27 cellular contexts compared by ENCODE assay signal in genomic region chr3:112689385-112689784, GRCh38. TPM values are rescaled to one million over a fixed set of nuclear protein-coding genes. Genes with fewer than 3 reads are reported as not detected.
DNase-seq lines count a peak whose midpoint lies in the region; ATAC-seq and TF ChIP-seq lines count a peak whose summit lies in the region.
"Had no signal": no experiment of that assay in that cellular context is flagged by ENCODE, and none has a peak within 500 bp of the region (broad histone marks: within the 10 kb centered on the region; RNA-seq: fewer than 3 reads in every experiment).

No MANE protein-coding gene starts in this region.

- H3K4me2 ChIP-seq in GM23338: no peak overlapping the region
- H3K4me2 ChIP-seq in neural progenitor cell: no peak overlapping the region

- H3K36me3 Mint-ChIP-seq in CD4-positive, CD25-positive, alpha-beta regulatory T cell: no peaks in the 10 kb centered on the region
- peaks cover 10% of the 10 kb centered on the region; the same call in 2 of the 3 replicates for H3K36me3 Mint-ChIP-seq in GM23338 (ENCODE audit: low read depth)
- no peaks in the 10 kb centered on the region for H3K36me3 Mint-ChIP-seq in activated B cell treated with CpG ODN at 0.5 μM for 24 hours (ENCODE audit: low read depth)
- peaks cover 5% of the 10 kb centered on the region for H3K36me3 Mint-ChIP-seq in neural progenitor cell
- no peaks in the 10 kb centered on the region for H3K36me3 Mint-ChIP-seq in CD4-positive, alpha-beta T cell (ENCODE audit: low read depth)
- H3K36me3 Mint-ChIP-seq: type B pancreatic cell had no signal

- H3K27me3 Mint-ChIP-seq in CD4-positive, CD25-positive, alpha-beta regulatory T cell: peaks cover 5% of the 10 kb centered on the region
- H3K27me3 Mint-ChIP-seq in GM23338 (ENCODE audit: insufficient read depth, low read depth, poor library complexity) (peaks cover 9% of the 10 kb centered on the region), activated B cell treated with CpG ODN at 0.5 μM for 24 hours (no peaks in the 10 kb centered on the region), neural progenitor cell (ENCODE audit: insufficient read depth, low read depth) (no peaks in the 10 kb centered on the region)
- no peaks in the 10 kb centered on the region for H3K27me3 Mint-ChIP-seq in CD4-positive, alpha-beta T cell
- H3K27me3 Mint-ChIP-seq: type B pancreatic cell had no signal

- H3K79me2 ChIP-seq in GM23338 (replicated peaks; ENCODE audit: insufficient read depth): no peaks in the 10 kb centered on the region
- H3K79me2 ChIP-seq in neural progenitor cell (ENCODE audit: low read depth): no peaks in the 10 kb centered on the region

- H2AFZ ChIP-seq in GM23338: peak overlapping the region; percentile 86; the same call in 1 of the 2 replicates
- H2AFZ ChIP-seq in neural progenitor cell (replicated peaks): no peak overlapping the region

- H3K27ac ChIP-seq in CD4-positive, CD25-positive, alpha-beta regulatory T cell (ENCODE audit: insufficient read depth, low read length, poor library complexity, severe bottlenecking): no peak overlapping the region
- 0 out of 2 replicates have a peak overlapping the region, but pooled peaks have one; percentile 3 for H3K27ac ChIP-seq in GM23338 (ENCODE audit: low read depth)
- H3K27ac ChIP-seq in neural progenitor cell: peak overlapping the region; percentile 57
- H3K27ac ChIP-seq in CD4-positive, alpha-beta T cell (ENCODE audit: low read depth, low read length): no peak overlapping the region
- H3K27ac ChIP-seq: dorsolateral prefrontal cortex, prostate gland had no signal

- TF ChIP-seq CTCF in GM23338 (conservative IDR thresholded peaks at IDR 0.05; ENCODE audit: low read depth in 2 of 2): no peak
- no peak for TF ChIP-seq CTCF in activated B cell treated with CpG ODN at 0.5 μM for 24 hours (IDR thresholded peaks at IDR 0.05)
- TF ChIP-seq CTCF in neural progenitor cell (IDR thresholded peaks at IDR 0.05): no peak
- no peak for TF ChIP-seq CTCF in CD4-positive, alpha-beta T cell (IDR thresholded peaks at IDR 0.05)

- ATAC-seq in CD4-positive, CD25-positive, alpha-beta regulatory T cell (ENCODE audit: low read depth in 2 of 2): peak in 1 of 2 donors; percentile 16
- ATAC-seq in GM23338 (no peak), activated B cell treated with CpG ODN at 0.5 μM for 24 hours (ENCODE audit: low read depth) (no peak), HG03442 (IDR thresholded peaks at IDR 0.05; ENCODE audit: unreplicated experiment) (no peak)
- ATAC-seq in CD4-positive, alpha-beta T cell (ENCODE audit: poor library complexity): no peak
- ATAC-seq: T-helper 17 cell had no signal

- H3K9me3 ChIP-seq in CD4-positive, CD25-positive, alpha-beta regulatory T cell (ENCODE audit: control insufficient read depth in 2 of 2, low read length in 2 of 2): no peaks in the 10 kb centered on the region
- no peaks in the 10 kb centered on the region for H3K9me3 ChIP-seq in neural progenitor cell (ENCODE audit: low read depth)
- H3K9me3 ChIP-seq in CD4-positive, alpha-beta T cell (ENCODE audit: control insufficient read depth, low read length): no peaks in the 10 kb centered on the region
- H3K9me3 ChIP-seq: HAP-1, prostate gland had no signal

- intact Hi-C loops in activated B cell treated with CpG ODN at 0.5 μM for 24 hours (cut with micrococcal nuclease): no loop called here
- intact Hi-C loops in CD4-positive, alpha-beta T cell (cut with DNase I, micrococcal nuclease): no loop called here

- peak overlapping the region in 2 of 3 donors; percentile 9 to 67 for H3K27ac Mint-ChIP-seq in CD4-positive, CD25-positive, alpha-beta regulatory T cell
- H3K27ac Mint-ChIP-seq in GM23338 (no peak overlapping the region), activated B cell treated with CpG ODN at 0.5 μM for 24 hours (peak overlapping the region; percentile 10), neural progenitor cell (peak overlapping the region; percentile 96)
- H3K27ac Mint-ChIP-seq in CD4-positive, alpha-beta T cell: no peak overlapping the region
- H3K27ac Mint-ChIP-seq: stimulated activated naive CD8-positive, alpha-beta T cell treated with anti-CD3 and anti-CD28 coated beads, Interleukin-15, Interleukin-2, amounts not matched to agents 100 ng/mL and 50 ng/mL, for 24 hours; T-helper 17 cell; type B pancreatic cell had no signal

- H3K36me3 ChIP-seq in CD4-positive, CD25-positive, alpha-beta regulatory T cell (ENCODE audit: control insufficient read depth, insufficient read depth, low read length): no peaks in the 10 kb centered on the region
- no peaks in the 10 kb centered on the region for H3K36me3 ChIP-seq in GM23338 (ENCODE audit: insufficient read depth)
- H3K36me3 ChIP-seq in neural progenitor cell: no peaks in the 10 kb centered on the region
- H3K36me3 ChIP-seq: HAP-1, prostate gland had no signal

- POLR2A ChIA-PET in activated B cell treated with CpG ODN at 0.5 μM for 24 hours (lab: Charles Lee): no interaction called here
- POLR2A ChIA-PET in CD4-positive, alpha-beta T cell (lab: Charles Lee): interaction anchor here (0.7 kb wide), 1 partner anchor 913 kb away, joined by 3 read pairs; no protein-coding TSS in a partner anchor

- H3K4me3 Mint-ChIP-seq in CD4-positive, CD25-positive, alpha-beta regulatory T cell: no peak overlapping the region
- H3K4me3 Mint-ChIP-seq in GM23338 (no peak overlapping the region), activated B cell treated with CpG ODN at 0.5 μM for 24 hours (no peak overlapping the region), neural progenitor cell (no peak overlapping the region)
- no peak overlapping the region for H3K4me3 Mint-ChIP-seq in CD4-positive, alpha-beta T cell
- H3K4me3 Mint-ChIP-seq: nephron; stimulated activated naive CD8-positive, alpha-beta T cell treated with anti-CD3 and anti-CD28 coated beads, Interleukin-15, Interleukin-2, amounts not matched to agents 100 ng/mL and 50 ng/mL, for 24 hours; T-helper 17 cell; type B pancreatic cell had no signal

- CTCF ChIA-PET in activated B cell treated with CpG ODN at 0.5 μM for 24 hours (lab: Charles Lee): interaction anchor here (1.2 kb wide), 1 partner anchor 46 kb away, joined by 3 read pairs; no protein-coding TSS in a partner anchor
- CTCF ChIA-PET in CD4-positive, alpha-beta T cell (lab: Charles Lee): interaction anchor here (1.4 kb wide), 1 partner anchor 45 kb away, joined by 3 read pairs; no protein-coding TSS in a partner anchor

- H3K4me1 Mint-ChIP-seq in CD4-positive, CD25-positive, alpha-beta regulatory T cell: peaks cover 5 to 11% (median 8%) of the 10 kb centered on the region in 4 donors
- H3K4me1 Mint-ChIP-seq in GM23338 (peaks cover 24% of the 10 kb centered on the region), activated B cell treated with CpG ODN at 0.5 μM for 24 hours (peaks cover 10% of the 10 kb centered on the region), neural progenitor cell (peaks cover 31% of the 10 kb centered on the region)
- peaks cover 6% of the 10 kb centered on the region for H3K4me1 Mint-ChIP-seq in CD4-positive, alpha-beta T cell (ENCODE audit: low read depth)

- H3K9ac ChIP-seq in neural progenitor cell: no peak overlapping the region

- peaks cover 0 to 4% (median 0%) of the 10 kb centered on the region in 7 donors for H3K9me3 Mint-ChIP-seq in CD4-positive, CD25-positive, alpha-beta regulatory T cell
- peaks cover 7% of the 10 kb centered on the region for H3K9me3 Mint-ChIP-seq in GM23338
- peaks cover 3% of the 10 kb centered on the region for H3K9me3 Mint-ChIP-seq in activated B cell treated with CpG ODN at 0.5 μM for 24 hours
- peaks cover 20% of the 10 kb centered on the region for H3K9me3 Mint-ChIP-seq in neural progenitor cell
- H3K9me3 Mint-ChIP-seq in CD4-positive, alpha-beta T cell: no peaks in the 10 kb centered on the region
- H3K9me3 Mint-ChIP-seq: stimulated activated naive CD8-positive, alpha-beta T cell treated with anti-CD3 and anti-CD28 coated beads, Interleukin-15, Interleukin-2, amounts not matched to agents 100 ng/mL and 50 ng/mL, for 24 hours had no signal

- H3K9me2 ChIP-seq in GM23338 (ENCODE audit: insufficient read depth): peaks cover 6% of the 10 kb centered on the region; the same call in 1 of the 2 replicates

- H3K4me3 ChIP-seq in CD4-positive, CD25-positive, alpha-beta regulatory T cell (ENCODE audit: low read depth, low read length): peak overlapping the region; percentile 7
- no peak overlapping the region for H3K4me3 ChIP-seq in GM23338
- no peak overlapping the region for H3K4me3 ChIP-seq in neural progenitor cell
- H3K4me3 ChIP-seq: dorsolateral prefrontal cortex, HAP-1, prostate gland had no signal

- H3K27me3 ChIP-seq in CD4-positive, CD25-positive, alpha-beta regulatory T cell (ENCODE audit: control insufficient read depth, insufficient read depth, low read length): peaks cover 3% of the 10 kb centered on the region
- H3K27me3 ChIP-seq in GM23338 (ENCODE audit: insufficient read depth) (no peaks in the 10 kb centered on the region), neural progenitor cell (no peaks in the 10 kb centered on the region)
- H3K27me3 ChIP-seq in CD4-positive, alpha-beta T cell (ENCODE audit: control insufficient read depth, insufficient read depth, low read length): no peaks in the 10 kb centered on the region

- DNase-seq in CD4-positive, CD25-positive, alpha-beta regulatory T cell: no peak
- DNase-seq in GM23338 (ENCODE audit: low spot score) (no peak), activated B cell treated with CpG ODN at 0.5 μM for 24 hours (no peak), neural progenitor cell (ENCODE audit: low spot score) (no peak), 8988T (no peak), NCI-H748 treated with DMSO at 0.1 percent for 48 hours (lab: John Stamatoyannopoulos, UW) (no peak)
- DNase-seq in CD4-positive, alpha-beta T cell: no peak
- DNase-seq: activated CD4-positive, alpha-beta T cell treated with anti-CD3 and anti-CD28 coated beads, Interleukin-2, amount 50 U/mL, for 1 hour; activated naive CD4-positive, alpha-beta T cell treated with Interleukin-2 at 50 U/mL for 16 hours; activated T-cell treated with anti-CD3 and anti-CD28 coated beads, Interleukin-2, amount 50 U/mL, for 1 hour; caudate nucleus; DMS79 treated with DMSO at 0.1 percent for 48 hours; dorsolateral prefrontal cortex; left colon; midbrain; NCI-H1436 treated with DMSO at 0.1 percent for 48 hours; NCI-H2171; NCI-H526; SIG-M5; stimulated activated CD4-positive, alpha-beta T cell treated with anti-CD3 and anti-CD28 coated beads, Interleukin-2, amount 100 ng/mL, for 48 hours; T-helper 17 cell had no signal

- no peaks in the 10 kb centered on the region for H3F3A ChIP-seq in GM23338 (replicated peaks; ENCODE audit: low read depth)
- peaks cover 6% of the 10 kb centered on the region for H3F3A ChIP-seq in neural progenitor cell (ENCODE audit: low read depth)

- peaks cover 6% of the 10 kb centered on the region for H3K4me1 ChIP-seq in CD4-positive, CD25-positive, alpha-beta regulatory T cell (ENCODE audit: control insufficient read depth, insufficient read depth, low read length, poor library complexity, severe bottlenecking)
- H3K4me1 ChIP-seq in GM23338 (ENCODE audit: insufficient read depth) (peaks cover 24% of the 10 kb centered on the region), neural progenitor cell (peaks cover 33% of the 10 kb centered on the region)
- H3K4me1 ChIP-seq: prostate gland had no signal

- no peaks in the 10 kb centered on the region for H4K20me1 ChIP-seq in GM23338 (replicated peaks; ENCODE audit: insufficient read depth)
- no peaks in the 10 kb centered on the region for H4K20me1 ChIP-seq in neural progenitor cell (ENCODE audit: low read depth)

RNA-seq across cellular contexts. Expression of gene CCDC80, which starts 48.4 kb away (rescaled TPM):
- not detected for total RNA-seq in CD4-positive, CD25-positive, alpha-beta regulatory T cell
- polyA plus RNA-seq in CD4-positive, CD25-positive, alpha-beta regulatory T cell: under 1 TPM in 3 of 4 donors, not detected in 1; 0.05 to 0.10 (median 0.07) TPM
- total RNA-seq in GM23338 (2014; rRNA removed; shearing (Covaris generic)): 5.4 and 8.1 TPM in 2 replicates
- polyA plus RNA-seq in GM23338 (2016; fragmentation: Nextera tagmentation; extraction: Ambion mirVana): 6.0 and 6.7 TPM in 2 replicates
- not detected in 2 replicates for total RNA-seq in activated B cell treated with CpG ODN at 0.5 μM for 24 hours
- 14.7 and 21.5 TPM in 2 replicates for total RNA-seq in neural progenitor cell (ENCODE audit: low replicate concordance)
- not detected for total RNA-seq in CD4-positive, alpha-beta T cell
- total RNA-seq: T-helper 17 cell had no signal

Comparison
In these comparisons a context has a peak if more than half of its experiments do, and no peak if none do; other contexts are left out.
1. H3K27ac ChIP-seq: peak in GM23338 (single experiment) and neural progenitor cell (single experiment); none in CD4-positive, CD25-positive, alpha-beta regulatory T cell (single experiment) and CD4-positive, alpha-beta T cell (single experiment).
2. H3K27ac Mint-ChIP-seq: peak in CD4-positive, CD25-positive, alpha-beta regulatory T cell (2 of 3), activated B cell treated with CpG ODN at 0.5 μM for 24 hours (single experiment) and neural progenitor cell (single experiment); none in GM23338 (single experiment) and CD4-positive, alpha-beta T cell (single experiment).